16 cellular contexts compared by ENCODE assay signal in genomic region chr22:17272511-17272991, GRCh38. TPM values are rescaled to one million over a fixed set of nuclear protein-coding genes. Genes with fewer than 3 reads are reported as not detected.
DNase-seq lines count a peak whose midpoint lies in the region; ATAC-seq and TF ChIP-seq lines count a peak whose summit lies in the region.
"Had no signal": no experiment of that assay in that cellular context is flagged by ENCODE, and none has a peak within 500 bp of the region (broad histone marks: within the 10 kb centered on the region; RNA-seq: fewer than 3 reads in every experiment).

No MANE protein-coding gene starts in this region.

- H3K4me3 ChIP-seq in adrenal gland (no peak overlapping the region), dorsolateral prefrontal cortex (no peak overlapping the region)
- H3K4me3 ChIP-seq: GM12878, psoas muscle had no signal

- no peaks in the 10 kb centered on the region for H3K9me3 Mint-ChIP-seq in activated CD8-positive, alpha-beta T cell treated with anti-CD3 and anti-CD28 coated beads for 36 hours
- no peaks in the 10 kb centered on the region for H3K9me3 Mint-ChIP-seq in activated CD8-positive, alpha-beta T cell treated with anti-CD3 and anti-CD28 coated beads, Interleukin-2, amount 10 ng/mL, durations not matched to agents 7 days and 5 days (ENCODE audit: insufficient read depth)
- H3K9me3 Mint-ChIP-seq in stimulated activated effector memory CD8-positive, alpha-beta T cell treated with anti-CD3 and anti-CD28 coated beads, Interleukin-12 subunit alpha, Interleukin-12 subunit beta, amount 100 ng/mL, for 72 hours: no peaks in the 10 kb centered on the region

- H3K36me3 Mint-ChIP-seq in activated CD8-positive, alpha-beta T cell treated with anti-CD3 and anti-CD28 coated beads for 36 hours (ENCODE audit: low read depth): no peaks in the 10 kb centered on the region
- no peaks in the 10 kb centered on the region for H3K36me3 Mint-ChIP-seq in activated CD8-positive, alpha-beta T cell treated with anti-CD3 and anti-CD28 coated beads, Interleukin-2, amount 10 ng/mL, durations not matched to agents 7 days and 5 days (ENCODE audit: low read depth)
- H3K36me3 Mint-ChIP-seq in T-helper 17 cell (ENCODE audit: low read depth): no peaks in the 10 kb centered on the region
- H3K36me3 Mint-ChIP-seq in stimulated activated effector memory CD8-positive, alpha-beta T cell treated with anti-CD3 and anti-CD28 coated beads, Interleukin-12 subunit alpha, Interleukin-12 subunit beta, amount 100 ng/mL, for 72 hours: no peaks in the 10 kb centered on the region

- peaks cover 13% of the 10 kb centered on the region for H3K4me1 Mint-ChIP-seq in activated CD8-positive, alpha-beta T cell treated with anti-CD3 and anti-CD28 coated beads for 36 hours (ENCODE audit: low read depth)
- peaks cover 16% of the 10 kb centered on the region for H3K4me1 Mint-ChIP-seq in activated CD8-positive, alpha-beta T cell treated with anti-CD3 and anti-CD28 coated beads, Interleukin-2, amount 10 ng/mL, durations not matched to agents 7 days and 5 days (ENCODE audit: low read depth)
- peaks cover 4% of the 10 kb centered on the region for H3K4me1 Mint-ChIP-seq in T-helper 17 cell
- peaks cover 18% of the 10 kb centered on the region for H3K4me1 Mint-ChIP-seq in stimulated activated effector memory CD8-positive, alpha-beta T cell treated with anti-CD3 and anti-CD28 coated beads, Interleukin-12 subunit alpha, Interleukin-12 subunit beta, amount 100 ng/mL, for 72 hours

- H3K27me3 ChIP-seq in adrenal gland (no peaks in the 10 kb centered on the region), dorsolateral prefrontal cortex (peaks cover 0 to 2% (median 0%) of the 10 kb centered on the region in 45 donors)

- 50 to 73% (median 67%) methylated on average over 4 of the region's 4 CpGs for WGBS in adrenal gland, 4 donors

- no peak for ATAC-seq in activated CD8-positive, alpha-beta T cell treated with anti-CD3 and anti-CD28 coated beads for 36 hours
- no peak for ATAC-seq in activated CD8-positive, alpha-beta T cell treated with anti-CD3 and anti-CD28 coated beads, Interleukin-2, amount 10 ng/mL, durations not matched to agents 7 days and 5 days
- ATAC-seq in T-helper 17 cell: no peak
- ATAC-seq in stimulated activated effector memory CD8-positive, alpha-beta T cell treated with anti-CD3 and anti-CD28 coated beads, Interleukin-12 subunit alpha, Interleukin-12 subunit beta, amount 100 ng/mL, for 72 hours: no peak
- no peak for ATAC-seq in GM21723 (IDR thresholded peaks at IDR 0.05; ENCODE audit: unreplicated experiment)
- ATAC-seq: GM12878 had no signal

- H3K36me3 ChIP-seq in adrenal gland (replicated peaks in 1 of 2): no peaks in the 10 kb centered on the region

- no peak overlapping the region for H3K27ac ChIP-seq in adrenal gland
- no peak overlapping the region for H3K27ac ChIP-seq in dorsolateral prefrontal cortex
- H3K27ac ChIP-seq: psoas muscle had no signal

- DNase-seq in activated CD8-positive, alpha-beta T cell treated with anti-CD3 and anti-CD28 coated beads for 36 hours: no peak
- DNase-seq in activated CD8-positive, alpha-beta T cell treated with anti-CD3 and anti-CD28 coated beads, Interleukin-2, amount 10 ng/mL, durations not matched to agents 7 days and 5 days: no peak
- DNase-seq in T-helper 17 cell: no peak
- peak; percentile 75 for DNase-seq in left kidney (ENCODE audit: low read depth, low spot score)
- DNase-seq in stimulated activated effector memory CD8-positive, alpha-beta T cell treated with anti-CD3 and anti-CD28 coated beads, Interleukin-12 subunit alpha, Interleukin-12 subunit beta, amount 100 ng/mL, for 72 hours (ENCODE audit: low spot score in 2 of 2): no peak
- DNase-seq in adrenal gland: no peak
- no peak for DNase-seq in dorsolateral prefrontal cortex
- DNase-seq: activated CD8-positive, alpha-beta memory T cell treated with anti-CD3 and anti-CD28 coated beads, Interleukin-2, amount 50 U/mL, for 48 hours; DMS79 treated with DMSO at 0.1 percent for 48 hours; KBM-7; midbrain; NCI-H524; psoas muscle; stimulated activated CD4-positive, alpha-beta T cell treated with anti-CD3 and anti-CD28 coated beads, Interleukin-1b, Interleukin-23, amount 100 ng/mL, for 48 hours had no signal

- H3K27me3 Mint-ChIP-seq in activated CD8-positive, alpha-beta T cell treated with anti-CD3 and anti-CD28 coated beads for 36 hours: no peaks in the 10 kb centered on the region
- no peaks in the 10 kb centered on the region for H3K27me3 Mint-ChIP-seq in activated CD8-positive, alpha-beta T cell treated with anti-CD3 and anti-CD28 coated beads, Interleukin-2, amount 10 ng/mL, durations not matched to agents 7 days and 5 days (ENCODE audit: low read depth)
- H3K27me3 Mint-ChIP-seq in T-helper 17 cell: no peaks in the 10 kb centered on the region

- TF ChIP-seq CTCF in activated CD8-positive, alpha-beta T cell treated with anti-CD3 and anti-CD28 coated beads for 36 hours (IDR thresholded peaks at IDR 0.05): no peak
- TF ChIP-seq CTCF in adrenal gland (IDR thresholded peaks at IDR 0.05): no peak
- TF ChIP-seq CTCF in dorsolateral prefrontal cortex (IDR thresholded peaks at IDR 0.05 in 54 of 56, conservative IDR thresholded peaks at IDR 0.05 in 2 of 56; ENCODE audit: low read depth in 1 of 56, partially characterized antibody in 56 of 56): no peak

- H3K27ac Mint-ChIP-seq in activated CD8-positive, alpha-beta T cell treated with anti-CD3 and anti-CD28 coated beads for 36 hours: peak overlapping the region; percentile 0
- no peak overlapping the region for H3K27ac Mint-ChIP-seq in activated CD8-positive, alpha-beta T cell treated with anti-CD3 and anti-CD28 coated beads, Interleukin-2, amount 10 ng/mL, durations not matched to agents 7 days and 5 days
- peak overlapping the region; percentile 19 for H3K27ac Mint-ChIP-seq in T-helper 17 cell
- H3K27ac Mint-ChIP-seq in stimulated activated effector memory CD8-positive, alpha-beta T cell treated with anti-CD3 and anti-CD28 coated beads, Interleukin-12 subunit alpha, Interleukin-12 subunit beta, amount 100 ng/mL, for 72 hours: peak overlapping the region; percentile 74

- no peak for TF ChIP-seq POLR2A in adrenal gland (IDR thresholded peaks at IDR 0.05)

- CTCF ChIA-PET in activated CD8-positive, alpha-beta T cell treated with anti-CD3 and anti-CD28 coated beads for 36 hours (lab: Charles Lee): interaction anchor here (1.1 to 1.4 kb wide), 2 partner anchors 15 to 104 kb away, joined by 4 to 5 read pairs; no protein-coding TSS in a partner anchor
- CTCF ChIA-PET in activated CD8-positive, alpha-beta T cell treated with anti-CD3 and anti-CD28 coated beads, Interleukin-2, amount 10 ng/mL, durations not matched to agents 7 days and 5 days (lab: Charles Lee): interaction anchor here (1.1 to 1.4 kb wide), 2 partner anchors 13 to 44 kb away, joined by 3 to 4 read pairs; no protein-coding TSS in a partner anchor

- intact Hi-C loops in activated CD8-positive, alpha-beta T cell treated with anti-CD3 and anti-CD28 coated beads for 36 hours (cut with micrococcal nuclease): no loop called here
- intact Hi-C loops in adrenal gland (cut with DNase I): no loop called here
- intact Hi-C loops in dorsolateral prefrontal cortex (cut with DNase I): no loop called here

- no peak overlapping the region for H3K4me3 Mint-ChIP-seq in activated CD8-positive, alpha-beta T cell treated with anti-CD3 and anti-CD28 coated beads for 36 hours
- H3K4me3 Mint-ChIP-seq in activated CD8-positive, alpha-beta T cell treated with anti-CD3 and anti-CD28 coated beads, Interleukin-2, amount 10 ng/mL, durations not matched to agents 7 days and 5 days: no peak overlapping the region
- no peak overlapping the region for H3K4me3 Mint-ChIP-seq in T-helper 17 cell
- no peak overlapping the region for H3K4me3 Mint-ChIP-seq in stimulated activated effector memory CD8-positive, alpha-beta T cell treated with anti-CD3 and anti-CD28 coated beads, Interleukin-12 subunit alpha, Interleukin-12 subunit beta, amount 100 ng/mL, for 72 hours

- POLR2A ChIA-PET in activated CD8-positive, alpha-beta T cell treated with anti-CD3 and anti-CD28 coated beads for 36 hours (lab: Charles Lee): interaction anchor here (0.6 kb wide), 2 partner anchors 14 to 127 kb away, joined by 3 read pairs; no protein-coding TSS in a partner anchor
- POLR2A ChIA-PET in activated CD8-positive, alpha-beta T cell treated with anti-CD3 and anti-CD28 coated beads, Interleukin-2, amount 10 ng/mL, durations not matched to agents 7 days and 5 days (lab: Charles Lee): no interaction called here

- H3K9me3 ChIP-seq in T-helper 17 cell (ENCODE audit: control insufficient read depth, low read length, poor library complexity, severe bottlenecking): no peaks in the 10 kb centered on the region
- no peaks in the 10 kb centered on the region for H3K9me3 ChIP-seq in adrenal gland (replicated peaks in 1 of 3)
- H3K9me3 ChIP-seq: psoas muscle had no signal

- H3K4me1 ChIP-seq in adrenal gland (replicated peaks in 1 of 2): no peaks in the 10 kb centered on the region
- H3K4me1 ChIP-seq: psoas muscle had no signal

RNA-seq across cellular contexts. Expression of gene ADA2, which starts 53.3 kb away (rescaled TPM):
- total RNA-seq in activated CD8-positive, alpha-beta T cell treated with anti-CD3 and anti-CD28 coated beads for 36 hours: 10 to 100 TPM; 11.3 to 13.8 TPM
- 10 to 100 TPM; 61.5 to 65.0 TPM for total RNA-seq in activated CD8-positive, alpha-beta T cell treated with anti-CD3 and anti-CD28 coated beads, Interleukin-2, amount 10 ng/mL, durations not matched to agents 7 days and 5 days
- total RNA-seq in T-helper 17 cell: 10 to 100 TPM; 57.2 to 88.5 TPM
- total RNA-seq in adrenal gland: 10 to 100 TPM; 11.2 to 58.2 (median 19.7) TPM
- polyA plus RNA-seq in adrenal gland: 10 to 100 TPM; 10.7 to 25.6 (median 13.2) TPM
- 10 to 100 TPM in 94 of 120 experiments, 1 to 10 TPM in 26; 5.2 to 20.6 (median 12.1) TPM for total RNA-seq in dorsolateral prefrontal cortex
